38 cellular contexts compared by ENCODE assay signal in the genomic region with DNA sequence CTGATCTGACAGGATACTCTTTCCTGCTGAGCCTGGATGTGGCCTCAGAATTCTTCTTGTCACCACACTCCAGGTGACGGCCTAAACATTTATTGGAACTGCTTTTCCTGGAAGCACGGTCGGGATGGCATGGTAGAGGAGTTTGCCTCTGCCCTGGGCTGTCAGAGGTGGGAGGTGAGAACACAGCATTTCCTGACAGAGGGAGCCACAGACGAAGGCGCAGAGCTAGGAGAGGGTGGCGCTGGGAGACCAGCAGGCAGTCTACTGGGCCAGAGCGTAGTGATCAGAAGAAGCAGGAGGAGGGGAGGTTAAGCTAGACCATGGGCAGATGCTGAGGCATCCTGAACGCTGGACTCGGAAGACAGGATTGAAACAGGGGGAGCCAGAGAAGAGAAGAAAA.
"Had no signal": no experiment of that assay in that cellular context is flagged by ENCODE, and none has a peak within 500 bp of the region (broad histone marks: within the 10 kb centered on the region; RNA-seq: fewer than 3 reads in every experiment).

No MANE protein-coding gene starts in this region.

- H3K4me1 Mint-ChIP-seq: activated T-helper 17 cell treated with anti-CD3 and anti-CD28 coated beads, Interleukin-2, amount 50 U/mL, for 72 hours; central memory CD8-positive, alpha-beta T cell had no signal

- H3K27ac Mint-ChIP-seq: activated naive CD4-positive, alpha-beta T cell treated with anti-CD3 and anti-CD28 coated beads for 36 hours; activated naive CD4-positive, alpha-beta T cell treated with anti-CD3 and anti-CD28 coated beads, Interleukin-2, amount 10 ng/mL, durations not matched to agents 7 days and 5 days; activated naive CD4-positive, alpha-beta T cell treated with anti-CD3 and anti-CD28 coated beads, Interleukin-2, amount 50 U/mL, for 24 hours; activated naive CD4-positive, alpha-beta T cell treated with anti-CD3 and anti-CD28 coated beads, Interleukin-2, amount 50 U/mL, for 72 hours; activated naive CD8-positive, alpha-beta T cell; activated naive CD8-positive, alpha-beta T cell treated with anti-CD3 and anti-CD28 coated beads for 36 hours; activated naive CD8-positive, alpha-beta T cell treated with anti-CD3 and anti-CD28 coated beads, Interleukin-2, amount 10 ng/mL, durations not matched to agents 7 days and 5 days; activated naive CD8-positive, alpha-beta T cell treated with anti-CD3 and anti-CD28 coated beads, Interleukin-2, amount 50 U/mL, for 24 hours; activated T-cell treated with anti-CD3 and anti-CD28 coated beads, Interleukin-2, amount 50 U/mL, for 24 hours; activated T-cell treated with anti-CD3 and anti-CD28 coated beads, Interleukin-2, amount 50 U/mL, for 72 hours; activated T-helper 1 cell treated with anti-CD3 and anti-CD28 coated beads, Interleukin-12 subunit alpha, Interleukin-12 subunit beta, Interleukin-2, Interleukin-4 antibody, amounts not matched to agents 30 ng/mL and 10 ng/mL and 1 ng/mL, durations not matched to agents 14 hours and 24 hours and 36 hours; activated T-helper 17 cell treated with anti-CD3 and anti-CD28 coated beads, Interleukin-2, amount 50 U/mL, for 72 hours; activated T-helper 2 cell treated with anti-CD3 and anti-CD28 coated beads, Interferon-gamma antibody, Interleukin-2, Interleukin-4, amounts not matched to agents 10 μg/mL and 5 μg/mL and 100 μg/mL, durations not matched to agents 14 hours and 24 hours and 36 hours; brain had no signal

- ATAC-seq: activated naive CD4-positive, alpha-beta T cell treated with anti-CD3 and anti-CD28 coated beads, Interleukin-2, amount 50 U/mL, for 72 hours; activated naive CD8-positive, alpha-beta T cell treated with anti-CD3 and anti-CD28 coated beads, Interleukin-2, amount 50 U/mL, for 24 hours; activated T-cell treated with anti-CD3 and anti-CD28 coated beads, Interleukin-2, amount 50 U/mL, for 4 hours; activated T-cell treated with anti-CD3 and anti-CD28 coated beads, Interleukin-2, amount 50 U/mL, for 72 hours; activated T-helper 17 cell treated with anti-CD3 and anti-CD28 coated beads, Interleukin-2, amount 50 U/mL, for 72 hours; body of pancreas had no signal

- H3K4me1 ChIP-seq: adrenal gland, ascending aorta, breast epithelium had no signal

- H3K27me3 Mint-ChIP-seq: activated naive CD4-positive, alpha-beta T cell treated with anti-CD3 and anti-CD28 coated beads, Interleukin-2, amount 50 U/mL, for 24 hours; activated naive CD8-positive, alpha-beta T cell treated with anti-CD3 and anti-CD28 coated beads, Interleukin-2, amount 10 ng/mL, durations not matched to agents 7 days and 5 days had no signal

- H3K9me3 ChIP-seq: adrenal gland, ascending aorta, body of pancreas, breast epithelium had no signal

- H3K4me3 Mint-ChIP-seq: activated naive CD4-positive, alpha-beta T cell treated with anti-CD3 and anti-CD28 coated beads for 36 hours; activated naive CD4-positive, alpha-beta T cell treated with anti-CD3 and anti-CD28 coated beads, Interleukin-2, amount 10 ng/mL, durations not matched to agents 7 days and 5 days; activated naive CD4-positive, alpha-beta T cell treated with anti-CD3 and anti-CD28 coated beads, Interleukin-2, amount 50 U/mL, for 24 hours; activated naive CD8-positive, alpha-beta T cell; activated naive CD8-positive, alpha-beta T cell treated with anti-CD3 and anti-CD28 coated beads for 36 hours; activated naive CD8-positive, alpha-beta T cell treated with anti-CD3 and anti-CD28 coated beads, Interleukin-2, amount 10 ng/mL, durations not matched to agents 7 days and 5 days; activated naive CD8-positive, alpha-beta T cell treated with anti-CD3 and anti-CD28 coated beads, Interleukin-2, amount 50 U/mL, for 24 hours; activated T-cell treated with anti-CD3 and anti-CD28 coated beads, Interleukin-2, amount 50 U/mL, for 24 hours; activated T-cell treated with anti-CD3 and anti-CD28 coated beads, Interleukin-2, amount 50 U/mL, for 4 hours; activated T-cell treated with anti-CD3 and anti-CD28 coated beads, Interleukin-2, amount 50 U/mL, for 72 hours; activated T-helper 1 cell treated with anti-CD3 and anti-CD28 coated beads, Interleukin-12 subunit alpha, Interleukin-12 subunit beta, Interleukin-2, Interleukin-4 antibody, amounts not matched to agents 30 ng/mL and 10 ng/mL and 1 ng/mL, durations not matched to agents 14 hours and 24 hours and 36 hours; activated T-helper 17 cell treated with anti-CD3 and anti-CD28 coated beads, Interleukin-2, amount 50 U/mL, for 72 hours; brain; central memory CD8-positive, alpha-beta T cell had no signal

- H3K27ac ChIP-seq: adrenal gland, ascending aorta, body of pancreas, brain microvascular endothelial cell, breast epithelium, cardiac muscle cell had no signal

- DNase-seq: activated effector memory CD4-positive, alpha-beta T cell treated with anti-CD3 and anti-CD28 coated beads, Interleukin-2, amount 50 U/mL, for 16 hours; activated effector memory CD4-positive, alpha-beta T cell treated with Interleukin-2 at 50 U/mL for 16 hours; activated gamma-delta T cell; activated gamma-delta T cell treated with Interleukin-2 at 50 U/mL for 16 hours; activated naive CD4-positive, alpha-beta T cell; activated naive CD4-positive, alpha-beta T cell treated with anti-CD3 and anti-CD28 coated beads for 36 hours; activated naive CD4-positive, alpha-beta T cell treated with anti-CD3 and anti-CD28 coated beads, Interleukin-2, amount 10 ng/mL, durations not matched to agents 7 days and 5 days; activated naive CD4-positive, alpha-beta T cell treated with anti-CD3 and anti-CD28 coated beads, Interleukin-2, amount 50 U/mL, for 16 hours; activated naive CD4-positive, alpha-beta T cell treated with Interleukin-2 at 50 U/mL for 16 hours; activated naive CD8-positive, alpha-beta T cell treated with anti-CD3 and anti-CD28 coated beads for 36 hours; activated naive CD8-positive, alpha-beta T cell treated with anti-CD3 and anti-CD28 coated beads, Interleukin-2, amount 10 ng/mL, durations not matched to agents 7 days and 5 days; activated naive CD8-positive, alpha-beta T cell treated with anti-CD3 and anti-CD28 coated beads, Interleukin-2, amount 50 U/mL, for 24 hours; activated T-cell treated with anti-CD3 and anti-CD28 coated beads, Interleukin-2, amount 50 U/mL, for 1 hour; activated T-cell treated with anti-CD3 and anti-CD28 coated beads, Interleukin-2, amount 50 U/mL, for 24 hours; activated T-cell treated with anti-CD3 and anti-CD28 coated beads, Interleukin-2, amount 50 U/mL, for 4 hours; activated T-cell treated with anti-CD3 and anti-CD28 coated beads, Interleukin-2, amount 50 U/mL, for 48 hours; activated T-cell treated with anti-CD3 and anti-CD28 coated beads, Interleukin-2, amount 50 U/mL, for 72 hours; adrenal gland; amniotic stem cell; amygdala; anterior cingulate cortex; aorta; body of pancreas; brain microvascular endothelial cell; caudate nucleus; central memory CD4-positive, alpha-beta T cell; cerebellar nuclear complex had no signal

- H3K9me3 Mint-ChIP-seq: activated naive CD4-positive, alpha-beta T cell treated with anti-CD3 and anti-CD28 coated beads for 36 hours; activated naive CD4-positive, alpha-beta T cell treated with anti-CD3 and anti-CD28 coated beads, Interleukin-2, amount 10 ng/mL, durations not matched to agents 7 days and 5 days; activated naive CD4-positive, alpha-beta T cell treated with anti-CD3 and anti-CD28 coated beads, Interleukin-2, amount 50 U/mL, for 24 hours; activated naive CD4-positive, alpha-beta T cell treated with anti-CD3 and anti-CD28 coated beads, Interleukin-2, amount 50 U/mL, for 72 hours; activated naive CD8-positive, alpha-beta T cell treated with anti-CD3 and anti-CD28 coated beads for 36 hours; activated naive CD8-positive, alpha-beta T cell treated with anti-CD3 and anti-CD28 coated beads, Interleukin-2, amount 10 ng/mL, durations not matched to agents 7 days and 5 days; activated naive CD8-positive, alpha-beta T cell treated with anti-CD3 and anti-CD28 coated beads, Interleukin-2, amount 50 U/mL, for 24 hours; activated T-cell treated with anti-CD3 and anti-CD28 coated beads, Interleukin-2, amount 50 U/mL, for 24 hours; activated T-cell treated with anti-CD3 and anti-CD28 coated beads, Interleukin-2, amount 50 U/mL, for 4 hours; activated T-cell treated with anti-CD3 and anti-CD28 coated beads, Interleukin-2, amount 50 U/mL, for 72 hours; activated T-helper 1 cell treated with anti-CD3 and anti-CD28 coated beads, Interleukin-12 subunit alpha, Interleukin-12 subunit beta, Interleukin-2, Interleukin-4 antibody, amounts not matched to agents 30 ng/mL and 10 ng/mL and 1 ng/mL, durations not matched to agents 14 hours and 24 hours and 36 hours; activated T-helper 17 cell treated with anti-CD3 and anti-CD28 coated beads, Interleukin-2, amount 50 U/mL, for 72 hours; activated T-helper 2 cell treated with anti-CD3 and anti-CD28 coated beads, Interferon-gamma antibody, Interleukin-2, Interleukin-4, amounts not matched to agents 10 μg/mL and 5 μg/mL and 100 μg/mL, durations not matched to agents 14 hours and 24 hours and 36 hours; brain; central memory CD8-positive, alpha-beta T cell had no signal

- H3K36me3 Mint-ChIP-seq: activated naive CD4-positive, alpha-beta T cell treated with anti-CD3 and anti-CD28 coated beads, Interleukin-2, amount 50 U/mL, for 24 hours; activated naive CD4-positive, alpha-beta T cell treated with anti-CD3 and anti-CD28 coated beads, Interleukin-2, amount 50 U/mL, for 72 hours; activated naive CD8-positive, alpha-beta T cell; brain had no signal

- H3K27me3 ChIP-seq: ascending aorta, body of pancreas, breast epithelium had no signal

- H3K36me3 ChIP-seq: adrenal gland, ascending aorta, brain microvascular endothelial cell, breast epithelium, cardiac muscle cell had no signal

- H3K4me3 ChIP-seq: adrenal gland, ascending aorta, body of pancreas, breast epithelium, cardiac muscle cell had no signal
